Comparison of ENCODE assay signal across 1 cellular context in the genomic region with DNA sequence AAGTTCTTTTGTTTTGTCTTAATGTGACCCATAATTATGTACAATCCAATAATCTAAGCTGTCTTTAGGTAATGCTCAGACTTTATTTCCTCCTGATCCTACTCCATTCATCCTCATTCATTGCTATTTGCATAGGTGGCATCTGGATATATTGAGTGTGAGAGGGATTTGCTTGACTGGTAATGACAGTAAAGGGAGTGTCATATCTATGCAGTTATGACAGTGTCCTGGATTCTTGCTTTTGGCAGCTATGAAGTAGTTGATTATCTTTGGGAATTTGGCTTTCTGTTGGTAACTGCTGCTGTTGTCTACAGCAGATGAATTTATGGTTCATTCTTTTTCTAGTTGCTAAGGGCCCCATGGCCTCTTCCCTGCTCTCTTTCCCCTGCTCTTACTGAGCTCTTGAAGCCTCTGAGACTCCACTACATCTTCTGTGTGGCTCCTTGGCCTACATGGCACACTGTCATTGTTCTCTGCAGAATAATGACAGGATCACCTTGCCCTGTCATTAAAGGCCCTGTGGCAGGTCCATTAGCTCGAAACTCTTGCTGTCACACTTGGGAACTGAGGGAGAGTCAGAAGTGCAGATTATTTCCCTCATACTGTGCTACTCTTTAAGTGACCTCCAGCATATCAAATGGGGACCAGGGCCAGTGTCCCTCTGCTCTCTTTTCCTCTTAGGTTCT.
TF ChIP-seq lines count a peak whose summit lies in the region.

No MANE protein-coding gene starts in this region.

TF ChIP-seq in HepG2, 621 proteins besides CTCF, POLR2A, EP300 and RAD21:
- TF ChIP-seq, protein P1, sequence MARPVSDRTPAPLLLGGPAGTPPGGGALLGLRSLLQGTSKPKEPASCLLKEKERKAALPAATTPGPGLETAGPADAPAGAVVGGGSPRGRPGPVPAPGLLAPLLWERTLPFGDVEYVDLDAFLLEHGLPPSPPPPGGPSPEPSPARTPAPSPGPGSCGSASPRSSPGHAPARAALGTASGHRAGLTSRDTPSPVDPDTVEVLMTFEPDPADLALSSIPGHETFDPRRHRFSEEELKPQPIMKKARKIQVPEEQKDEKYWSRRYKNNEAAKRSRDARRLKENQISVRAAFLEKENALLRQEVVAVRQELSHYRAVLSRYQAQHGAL (CRISPR knock-in tag; IDR thresholded peaks at IDR 0.05; ENCODE audit: not compliant biosample characterization), result no peak
- no peak for TF ChIP-seq ZNF232 (CRISPR knock-in tag; IDR thresholded peaks at IDR 0.05; ENCODE audit: borderline replicate concordance)
- no peak for TF ChIP-seq ZNF780A (CRISPR knock-in tag; IDR thresholded peaks at IDR 0.05)
- no peak for TF ChIP-seq ZNF382 (CRISPR knock-in tag; IDR thresholded peaks at IDR 0.05; ENCODE audit: borderline replicate concordance)
- TF ChIP-seq ZNF33A (CRISPR knock-in tag; IDR thresholded peaks at IDR 0.05; ENCODE audit: borderline replicate concordance), result no peak
- no peak for TF ChIP-seq AKAP8 (CRISPR knock-in tag; IDR thresholded peaks at IDR 0.05)
- TF ChIP-seq, protein P2, sequence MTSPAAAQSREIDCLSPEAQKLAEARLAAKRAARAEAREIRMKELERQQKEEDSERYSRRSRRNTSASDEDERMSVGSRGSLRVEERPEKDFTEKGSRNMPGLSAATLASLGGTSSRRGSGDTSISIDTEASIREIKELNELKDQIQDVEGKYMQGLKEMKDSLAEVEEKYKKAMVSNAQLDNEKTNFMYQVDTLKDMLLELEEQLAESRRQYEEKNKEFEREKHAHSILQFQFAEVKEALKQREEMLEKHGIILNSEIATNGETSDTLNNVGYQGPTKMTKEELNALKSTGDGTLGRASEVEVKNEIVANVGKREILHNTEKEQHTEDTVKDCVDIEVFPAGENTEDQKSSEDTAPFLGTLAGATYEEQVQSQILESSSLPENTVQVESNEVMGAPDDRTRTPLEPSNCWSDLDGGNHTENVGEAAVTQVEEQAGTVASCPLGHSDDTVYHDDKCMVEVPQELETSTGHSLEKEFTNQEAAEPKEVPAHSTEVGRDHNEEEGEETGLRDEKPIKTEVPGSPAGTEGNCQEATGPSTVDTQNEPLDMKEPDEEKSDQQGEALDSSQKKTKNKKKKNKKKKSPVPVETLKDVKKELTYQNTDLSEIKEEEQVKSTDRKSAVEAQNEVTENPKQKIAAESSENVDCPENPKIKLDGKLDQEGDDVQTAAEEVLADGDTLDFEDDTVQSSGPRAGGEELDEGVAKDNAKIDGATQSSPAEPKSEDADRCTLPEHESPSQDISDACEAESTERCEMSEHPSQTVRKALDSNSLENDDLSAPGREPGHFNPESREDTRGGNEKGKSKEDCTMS (CRISPR knock-in tag; conservative IDR thresholded peaks at IDR 0.05), result no peak
- no peak for TF ChIP-seq U2AF2 (IDR thresholded peaks at IDR 0.05; ENCODE audit: low read depth, low read length)
- TF ChIP-seq ATM (IDR thresholded peaks at IDR 0.05; ENCODE audit: borderline replicate concordance), result no peak
- TF ChIP-seq ZFAT (CRISPR knock-in tag; conservative IDR thresholded peaks at IDR 0.05), result no peak
- TF ChIP-seq MXD4 (CRISPR knock-in tag; IDR thresholded peaks at IDR 0.05), result no peak
- TF ChIP-seq PRPF4 (IDR thresholded peaks at IDR 0.05; ENCODE audit: low read depth, low read length, poor library complexity, severe bottlenecking), result no peak
- TF ChIP-seq, protein P3, sequence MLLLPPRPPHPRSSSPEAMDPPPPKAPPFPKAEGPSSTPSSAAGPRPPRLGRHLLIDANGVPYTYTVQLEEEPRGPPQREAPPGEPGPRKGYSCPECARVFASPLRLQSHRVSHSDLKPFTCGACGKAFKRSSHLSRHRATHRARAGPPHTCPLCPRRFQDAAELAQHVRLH (CRISPR knock-in tag; IDR thresholded peaks at IDR 0.05; ENCODE audit: borderline replicate concordance, low read depth), result no peak
- TF ChIP-seq, protein P4, sequence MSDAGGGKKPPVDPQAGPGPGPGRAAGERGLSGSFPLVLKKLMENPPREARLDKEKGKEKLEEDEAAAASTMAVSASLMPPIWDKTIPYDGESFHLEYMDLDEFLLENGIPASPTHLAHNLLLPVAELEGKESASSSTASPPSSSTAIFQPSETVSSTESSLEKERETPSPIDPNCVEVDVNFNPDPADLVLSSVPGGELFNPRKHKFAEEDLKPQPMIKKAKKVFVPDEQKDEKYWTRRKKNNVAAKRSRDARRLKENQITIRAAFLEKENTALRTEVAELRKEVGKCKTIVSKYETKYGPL (CRISPR knock-in tag; IDR thresholded peaks at IDR 0.05), result no peak
- TF ChIP-seq ZNF326 (CRISPR knock-in tag; IDR thresholded peaks at IDR 0.05; ENCODE audit: borderline replicate concordance), result no peak
- TF ChIP-seq HOXD1 (CRISPR knock-in tag; IDR thresholded peaks at IDR 0.05), result no peak
- TF ChIP-seq MZF1 (CRISPR knock-in tag; IDR thresholded peaks at IDR 0.05; ENCODE audit: borderline replicate concordance), result no peak
